In genomic region chr7:36045830-36046341, GRCh38 we compare ENCODE assay signal across 17 cellular contexts.
DNase-seq lines count a peak whose midpoint lies in the region; ATAC-seq, FAIRE-seq and TF ChIP-seq lines count a peak whose summit lies in the region.
"Had no signal": no experiment of that assay in that cellular context is flagged by ENCODE, and none has a peak within 500 bp of the region (broad histone marks: within the 10 kb centered on the region; RNA-seq: fewer than 3 reads in every experiment).

No MANE protein-coding gene starts in this region.

- H3K27ac Mint-ChIP-seq in glutamatergic neuron (ENCODE audit: unreplicated experiment): peak overlapping the region; percentile 74
- H3K27ac Mint-ChIP-seq in CD4-positive, alpha-beta T cell: no peak overlapping the region
- H3K27ac Mint-ChIP-seq: activated T-helper 2 cell treated with anti-CD3 and anti-CD28 coated beads, Interferon-gamma antibody, Interleukin-2, Interleukin-4, amounts not matched to agents 10 μg/mL and 5 μg/mL and 100 μg/mL, durations not matched to agents 14 hours and 24 hours and 36 hours; dendritic cell treated with granulocyte-macrophage colony-stimulating factor and Interleukin-4, amounts not matched to agents 40 ng/mL and 50 ng/mL, for 4 days had no signal

- ATAC-seq in GM19324 (IDR thresholded peaks at IDR 0.05; ENCODE audit: low FRiP score, unreplicated experiment): peak; percentile 76
- ATAC-seq in CD4-positive, alpha-beta T cell (ENCODE audit: poor library complexity): no peak
- ATAC-seq: mucosa of descending colon had no signal

- 30 to 47% (median 36%) methylated on average over 3 of the region's 3 CpGs for WGBS in small intestine, 3 donors

- H3K4me1 ChIP-seq in small intestine (ENCODE audit: control insufficient read depth in 2 of 2, insufficient read depth in 1 of 2, low read depth in 1 of 2, low read length in 1 of 2): peaks cover 0 to 4% of the 10 kb centered on the region in 2 donors
- H3K4me1 ChIP-seq: pancreas had no signal

- no peaks in the 10 kb centered on the region for H3K36me3 Mint-ChIP-seq in glutamatergic neuron (ENCODE audit: unreplicated experiment)
- H3K36me3 Mint-ChIP-seq in CD4-positive, alpha-beta T cell (ENCODE audit: low read depth): no peaks in the 10 kb centered on the region

- no peak for TF ChIP-seq CTCF in glutamatergic neuron (IDR thresholded peaks at IDR 0.05; ENCODE audit: partially characterized antibody, unreplicated experiment)
- TF ChIP-seq CTCF in CD4-positive, alpha-beta T cell (IDR thresholded peaks at IDR 0.05): no peak

- H3K9me3 ChIP-seq in small intestine (ENCODE audit: control insufficient read depth, low read depth): no peaks in the 10 kb centered on the region
- no peaks in the 10 kb centered on the region for H3K9me3 ChIP-seq in CD4-positive, alpha-beta T cell (ENCODE audit: control insufficient read depth, low read length)
- H3K9me3 ChIP-seq: BLaER1, mucosa of descending colon, pancreas had no signal

- H3K27me3 ChIP-seq in small intestine (ENCODE audit: control insufficient read depth in 2 of 2, insufficient read depth in 2 of 2, low read length in 2 of 2): no peaks in the 10 kb centered on the region
- no peaks in the 10 kb centered on the region for H3K27me3 ChIP-seq in CD4-positive, alpha-beta T cell (ENCODE audit: control insufficient read depth, insufficient read depth, low read length)
- H3K27me3 ChIP-seq: BLaER1, pancreas had no signal

- POLR2A ChIA-PET in CD4-positive, alpha-beta T cell (lab: Charles Lee): no interaction called here

- FAIRE-seq in small intestine (lab: Jason Lieb, UNC): no peak
- FAIRE-seq: astrocyte, pancreas had no signal

- DNase-seq in NCI-H524 treated with DMSO at 0.1 percent for 48 hours (lab: John Stamatoyannopoulos, UW) (peak; percentile 95), glutamatergic neuron (peak; percentile 42), small intestine (peak; percentile 31), islet precursor cell (no peak)
- no peak for DNase-seq in CD4-positive, alpha-beta T cell
- DNase-seq in activated CD4-positive, CD25-positive, alpha-beta regulatory T cell (lab: John Stamatoyannopoulos, UW): no peak
- DNase-seq in activated CD4-positive, alpha-beta T cell treated with anti-CD3 and anti-CD28 coated beads, Interleukin-2, amount 50 U/mL, for 48 hours: no peak
- DNase-seq: DMS79 treated with DMSO at 0.1 percent for 48 hours, NCI-H1092, pancreas, T1000 had no signal

- H3K36me3 ChIP-seq in small intestine (ENCODE audit: control insufficient read depth in 2 of 2, insufficient read depth in 2 of 2, low read length in 2 of 2): no peaks in the 10 kb centered on the region
- H3K36me3 ChIP-seq: BLaER1, pancreas had no signal

- peaks cover 8% of the 10 kb centered on the region for H3K9me3 Mint-ChIP-seq in glutamatergic neuron (ENCODE audit: unreplicated experiment)
- no peaks in the 10 kb centered on the region for H3K9me3 Mint-ChIP-seq in CD4-positive, alpha-beta T cell
- H3K9me3 Mint-ChIP-seq: activated T-helper 2 cell treated with anti-CD3 and anti-CD28 coated beads, Interferon-gamma antibody, Interleukin-2, Interleukin-4, amounts not matched to agents 10 μg/mL and 5 μg/mL and 100 μg/mL, durations not matched to agents 14 hours and 24 hours and 36 hours; dendritic cell treated with granulocyte-macrophage colony-stimulating factor and Interleukin-4, amounts not matched to agents 40 ng/mL and 50 ng/mL, for 4 days had no signal

- H3K4me3 Mint-ChIP-seq in glutamatergic neuron (ENCODE audit: unreplicated experiment): peak overlapping the region; percentile 14
- H3K4me3 Mint-ChIP-seq in CD4-positive, alpha-beta T cell: no peak overlapping the region
- H3K4me3 Mint-ChIP-seq: dendritic cell treated with granulocyte-macrophage colony-stimulating factor and Interleukin-4, amounts not matched to agents 40 ng/mL and 50 ng/mL, for 4 days had no signal

- peaks cover 3% of the 10 kb centered on the region for H3K27me3 Mint-ChIP-seq in glutamatergic neuron (ENCODE audit: unreplicated experiment)
- no peaks in the 10 kb centered on the region for H3K27me3 Mint-ChIP-seq in CD4-positive, alpha-beta T cell

- CTCF ChIA-PET in CD4-positive, alpha-beta T cell (lab: Charles Lee): no interaction called here

- no peak overlapping the region for H3K4me3 ChIP-seq in small intestine (ENCODE audit: low read depth in 1 of 2, low read length in 2 of 2)
- H3K4me3 ChIP-seq: BLaER1, mucosa of descending colon, pancreas had no signal

- peaks cover 48% of the 10 kb centered on the region for H3K4me1 Mint-ChIP-seq in glutamatergic neuron (ENCODE audit: low read depth, unreplicated experiment)
- H3K4me1 Mint-ChIP-seq in CD4-positive, alpha-beta T cell (ENCODE audit: low read depth): no peaks in the 10 kb centered on the region

- H3K27ac ChIP-seq in small intestine (ENCODE audit: low read depth in 1 of 2, low read length in 1 of 2): peak overlapping the region in 1 of 2 donors; percentile 7
- no peak overlapping the region for H3K27ac ChIP-seq in CD4-positive, alpha-beta T cell (ENCODE audit: low read depth, low read length)
- H3K27ac ChIP-seq: BLaER1 had no signal

- intact Hi-C loops in CD4-positive, alpha-beta T cell (cut with DNase I, micrococcal nuclease): no loop called here

Comparison
In these comparisons a context has a peak if more than half of its experiments do, and no peak if none do; other contexts are left out.
1. DNase-seq: peak in NCI-H524 treated with DMSO at 0.1 percent for 48 hours (single experiment), glutamatergic neuron (single experiment) and small intestine (single experiment); none in islet precursor cell (single experiment), CD4-positive, alpha-beta T cell (0 of 10), activated CD4-positive, CD25-positive, alpha-beta regulatory T cell (0 of 4) and activated CD4-positive, alpha-beta T cell treated with anti-CD3 and anti-CD28 coated beads, Interleukin-2, amount 50 U/mL, for 48 hours (0 of 2).